8 cellular contexts compared by ENCODE assay signal in the genomic region with DNA sequence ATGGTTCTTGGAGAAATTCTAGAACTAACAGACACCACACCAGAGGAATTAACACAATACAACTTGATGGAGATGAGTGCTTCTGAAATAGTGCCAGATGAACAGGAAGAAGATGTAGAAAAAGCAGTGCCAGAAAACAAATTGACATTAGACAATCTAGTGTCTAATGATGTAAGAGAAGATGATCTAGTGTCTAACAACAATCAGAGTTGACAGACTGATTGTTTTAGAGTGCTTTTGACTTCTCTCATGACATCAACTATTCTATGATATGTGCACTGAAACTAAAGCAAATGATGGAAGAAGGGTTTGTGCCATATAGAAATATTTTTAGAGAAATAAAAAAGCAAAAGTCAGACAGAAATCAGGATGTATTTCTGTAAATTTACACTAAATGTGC.
"Had no signal": no experiment of that assay in that cellular context is flagged by ENCODE, and none has a peak within 500 bp of the region (broad histone marks: within the 10 kb centered on the region; RNA-seq: fewer than 3 reads in every experiment).

No MANE protein-coding gene starts in this region.

- H3K27ac ChIP-seq: GM23248 had no signal

- H3K4me2 ChIP-seq: GM23338 had no signal

- H3K36me3 ChIP-seq: HAP-1 had no signal

- H2AFZ ChIP-seq: GM23248, GM23338 had no signal

- DNase-seq: GM23248, GOT3, H7, H9, HCEC 1CT, HFFc6 had no signal

- H3K9ac ChIP-seq: GM23248 had no signal

- H3K9me3 ChIP-seq: HAP-1 had no signal

- H3K4me3 ChIP-seq: GM23248, GM23338, HAP-1 had no signal
